Comparison of ENCODE assay signal across 1 cellular context in genomic region chr19:3186891-3187661, GRCh38.
TF ChIP-seq lines count a peak whose summit lies in the region.

No MANE protein-coding gene starts in this region.

TF ChIP-seq in HepG2, 621 proteins besides CTCF, POLR2A, EP300 and RAD21:
- TF ChIP-seq FOXA1 (IDR thresholded peaks at IDR 0.05) (no peak), FOXA1 (CRISPR knock-in tag; IDR thresholded peaks at IDR 0.05) (no peak), GTF3A (CRISPR knock-in tag; conservative IDR thresholded peaks at IDR 0.05) (no peak), ZFY (CRISPR knock-in tag; IDR thresholded peaks at IDR 0.05) (no peak), NRL (CRISPR knock-in tag; IDR thresholded peaks at IDR 0.05; ENCODE audit: borderline replicate concordance) (no peak), ZEB1 (IDR thresholded peaks at IDR 0.05; ENCODE audit: insufficient replicate concordance, low read depth) (no peak), ZNF430 (CRISPR knock-in tag; IDR thresholded peaks at IDR 0.05) (no peak), EED (CRISPR knock-in tag; IDR thresholded peaks at IDR 0.05) (no peak), NFE2 (CRISPR knock-in tag; IDR thresholded peaks at IDR 0.05) (no peak), MTA3 (CRISPR knock-in tag; IDR thresholded peaks at IDR 0.05) (no peak)
TF ChIP-seq in HepG2: peak in this region for 0.
